8 cellular contexts compared by ENCODE assay signal in the genomic region with DNA sequence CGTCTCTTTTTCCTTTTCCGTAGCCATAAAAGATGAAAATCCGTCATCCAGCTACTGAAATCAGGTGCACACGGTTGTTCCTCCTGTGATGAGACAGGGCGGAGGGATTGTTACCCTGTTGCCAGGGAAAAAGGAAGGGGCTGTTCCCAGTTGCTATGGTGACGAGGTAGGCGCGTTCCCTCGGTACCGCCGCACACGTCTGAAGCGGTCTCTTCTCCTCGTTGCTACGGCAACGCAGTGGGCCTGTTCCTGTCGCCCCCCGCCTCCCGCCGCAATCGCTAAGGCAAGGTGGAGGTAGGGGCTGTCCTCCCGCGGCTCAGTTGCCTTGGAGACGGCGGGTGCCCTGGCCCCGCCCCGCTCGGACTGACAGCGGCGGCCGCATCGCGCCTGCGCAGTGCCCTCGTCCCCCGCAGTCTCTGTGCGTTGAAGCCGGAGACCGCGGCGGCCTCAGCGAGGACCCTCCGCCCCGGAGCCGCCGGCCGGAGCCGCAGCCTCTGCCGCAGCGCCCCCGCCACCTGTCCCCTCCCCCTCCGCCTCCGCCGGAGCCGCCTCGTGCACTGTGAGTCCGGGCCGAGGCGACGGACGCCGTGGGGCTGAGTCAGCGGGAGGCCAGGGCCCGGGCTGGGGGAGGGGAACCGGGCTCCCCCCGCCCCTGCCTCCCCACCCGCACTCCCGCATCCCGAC. TPM values are rescaled to one million over a fixed set of nuclear protein-coding genes. Genes with fewer than 3 reads are reported as not detected.
A peak's percentile ranks its signal among the peaks of the same experiment; 100 is the strongest.
DNase-seq lines count a peak whose midpoint lies in the region; ATAC-seq lines count a peak whose summit lies in the region.

TSS of gene MAPRE3 (plus strand) at position 394 of the 684 bp plus-strand sequence. CDS start 51,582 bp downstream, outside the sequence.

- DNase-seq in CMK (ENCODE audit: low read depth) (peak; percentile 36), LHCN-M2 (ENCODE audit: low read depth) (peak; percentile 41), RPMI8226 (peak; percentile 83), fibroblast of peridontal ligament (ENCODE audit: extremely low read depth) (peak; percentile 45), naive B cell (peak; percentile 87)
- DNase-seq in activated T-helper 9 cell treated with anti-CD3 and anti-CD28 coated beads, Interleukin-2, amount 50 U/mL, for 16 hours (ENCODE audit: low read depth), result peak; percentile 73
- DNase-seq in stimulated activated effector memory CD8-positive, alpha-beta T cell treated with anti-CD3 and anti-CD28 coated beads, Interleukin-12 subunit alpha, Interleukin-12 subunit beta, amount 100 ng/mL, for 72 hours (ENCODE audit: low spot score in 2 of 2), result peak; percentile 79 to 91

- peak within 1 kb of the TSS; percentile 85 to 93 (median 90) for H3K4me3 Mint-ChIP-seq in naive B cell
- H3K4me3 Mint-ChIP-seq in stimulated activated effector memory CD8-positive, alpha-beta T cell treated with anti-CD3 and anti-CD28 coated beads, Interleukin-12 subunit alpha, Interleukin-12 subunit beta, amount 100 ng/mL, for 72 hours, result peak within 1 kb of the TSS; percentile 75

- no peaks in the 10 kb centered on the region for H3K36me3 Mint-ChIP-seq in naive B cell
- peaks cover 6% of the 10 kb centered on the region for H3K36me3 Mint-ChIP-seq in stimulated activated effector memory CD8-positive, alpha-beta T cell treated with anti-CD3 and anti-CD28 coated beads, Interleukin-12 subunit alpha, Interleukin-12 subunit beta, amount 100 ng/mL, for 72 hours

- peak within 1 kb of the TSS; percentile 86 to 97 (median 94) for H3K27ac Mint-ChIP-seq in naive B cell
- peak within 1 kb of the TSS; percentile 74 for H3K27ac Mint-ChIP-seq in stimulated activated effector memory CD8-positive, alpha-beta T cell treated with anti-CD3 and anti-CD28 coated beads, Interleukin-12 subunit alpha, Interleukin-12 subunit beta, amount 100 ng/mL, for 72 hours

- peaks cover 37 to 65% (median 42%) of the 10 kb centered on the region in 3 donors for H3K27me3 Mint-ChIP-seq in naive B cell

- no peaks in the 10 kb centered on the region for H3K9me3 Mint-ChIP-seq in naive B cell
- H3K9me3 Mint-ChIP-seq in stimulated activated effector memory CD8-positive, alpha-beta T cell treated with anti-CD3 and anti-CD28 coated beads, Interleukin-12 subunit alpha, Interleukin-12 subunit beta, amount 100 ng/mL, for 72 hours, result no peaks in the 10 kb centered on the region

- peaks cover 21 to 24% (median 22%) of the 10 kb centered on the region in 3 donors for H3K4me1 Mint-ChIP-seq in naive B cell
- peaks cover 26% of the 10 kb centered on the region for H3K4me1 Mint-ChIP-seq in stimulated activated effector memory CD8-positive, alpha-beta T cell treated with anti-CD3 and anti-CD28 coated beads, Interleukin-12 subunit alpha, Interleukin-12 subunit beta, amount 100 ng/mL, for 72 hours

- ATAC-seq in GM21576 (IDR thresholded peaks at IDR 0.05; ENCODE audit: unreplicated experiment), result peak; percentile 76
- peak; percentile 84 to 88 for ATAC-seq in naive B cell (ENCODE audit: low read depth in 2 of 2)
- peak; percentile 92 for ATAC-seq in stimulated activated effector memory CD8-positive, alpha-beta T cell treated with anti-CD3 and anti-CD28 coated beads, Interleukin-12 subunit alpha, Interleukin-12 subunit beta, amount 100 ng/mL, for 72 hours

RNA-seq across cellular contexts. Expression of gene MAPRE3, which starts in this region (rescaled TPM):
- total RNA-seq in LHCN-M2 (2014; rRNA removed), result 1.5 and 1.7 TPM in 2 replicates
- polyA plus RNA-seq in LHCN-M2 (2012), result 9.1 TPM
- polyA plus RNA-seq in naive B cell (ENCODE audit: low read depth in 6 of 6), result 1 to 10 TPM; 1.2 to 4.2 (median 1.4) TPM

Comparison
In these comparisons a context has a peak if more than half of its experiments do, and no peak if none do; other contexts are left out.
1. Peak in every context shown above with its lines: DNase-seq and ATAC-seq.
2. DNase-seq: peak in every context shown above with its lines; median percentile 87 in naive B cell; 85 in stimulated activated effector memory CD8-positive, alpha-beta T cell treated with anti-CD3 and anti-CD28 coated beads, Interleukin-12 subunit alpha, Interleukin-12 subunit beta, amount 100 ng/mL, for 72 hours; 83 in RPMI8226; 73 in activated T-helper 9 cell treated with anti-CD3 and anti-CD28 coated beads, Interleukin-2, amount 50 U/mL, for 16 hours; 45 in fibroblast of peridontal ligament; 41 in LHCN-M2; 36 in CMK.